ENCODE assay signal across 8 cellular contexts in the genomic region with DNA sequence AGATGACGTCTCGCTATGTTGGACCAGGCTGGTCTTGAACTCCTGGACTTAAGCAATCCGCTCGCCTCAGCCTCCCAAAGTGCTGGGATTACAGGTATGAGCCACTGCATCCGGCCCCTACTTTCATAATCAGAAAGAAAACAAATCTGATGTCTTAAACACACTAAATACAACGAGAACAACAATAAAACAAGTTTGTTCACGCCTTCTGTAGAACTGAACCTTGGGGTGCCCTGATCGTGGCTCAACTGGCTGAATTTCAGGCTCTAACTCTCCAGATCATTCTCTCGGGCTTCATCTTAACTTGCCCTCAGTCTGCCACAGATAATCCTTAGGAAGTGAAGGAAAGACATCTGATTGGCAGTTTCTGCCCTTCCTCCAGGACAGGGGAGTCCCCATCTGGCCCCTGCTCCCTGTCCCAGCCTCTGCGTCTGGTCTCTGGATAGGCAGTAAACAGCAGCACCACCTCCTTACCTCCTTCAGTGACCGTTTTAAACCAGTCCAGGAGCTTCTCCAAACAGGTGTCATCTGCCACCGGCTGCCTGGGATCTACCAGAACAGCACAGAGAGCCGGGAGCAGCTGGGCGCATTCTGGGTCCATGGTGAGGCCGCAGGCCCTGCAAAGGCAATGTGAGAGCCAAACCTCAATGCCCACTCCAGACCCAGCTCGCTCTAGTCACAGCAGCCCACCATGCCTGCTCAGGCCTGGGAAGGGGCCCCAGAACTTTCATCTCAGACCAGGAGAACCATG. TPM values are rescaled to one million over a fixed set of nuclear protein-coding genes. Genes with fewer than 3 reads are reported as not detected.
A peak's percentile ranks its signal among the peaks of the same experiment; 100 is the strongest.
DNase-seq lines count a peak whose midpoint lies in the region; TF ChIP-seq lines count a peak whose summit lies in the region.

No MANE protein-coding gene starts in this region.

- H3K4me1 Mint-ChIP-seq in endothelial cell (ENCODE audit: unreplicated experiment) (peaks cover 9% of the 10 kb centered on the region), osteocyte (ENCODE audit: unreplicated experiment) (peaks cover 22% of the 10 kb centered on the region)

- H3K27me3 Mint-ChIP-seq in endothelial cell (ENCODE audit: unreplicated experiment) (peaks cover 11% of the 10 kb centered on the region), osteocyte (ENCODE audit: unreplicated experiment) (no peaks in the 10 kb centered on the region)

- H3K27ac Mint-ChIP-seq in endothelial cell (ENCODE audit: unreplicated experiment), result peak overlapping the region; percentile 24
- H3K27ac Mint-ChIP-seq in osteocyte (ENCODE audit: unreplicated experiment), result peak overlapping the region; percentile 61

- DNase-seq in D341Med (ENCODE audit: low spot score) (peak; percentile 56), NT2/D1 (ENCODE audit: low read depth, low spot score) (no peak), endothelial cell (ENCODE audit: low spot score) (no peak), osteocyte (ENCODE audit: extremely low spot score, unreplicated experiment) (no peak), LoVo (ENCODE audit: low spot score) (no peak), activated gamma-delta T cell (lab: John Stamatoyannopoulos, UW) (no peak), iPS-NIHi11 (ENCODE audit: low spot score) (no peak)
- DNase-seq in activated CD4-positive, alpha-beta T cell treated with anti-CD3 and anti-CD28 coated beads, Interleukin-2, amount 50 U/mL, for 4 hours, result no peak

- TF ChIP-seq CTCF in endothelial cell (IDR thresholded peaks at IDR 0.05; ENCODE audit: unreplicated experiment) (no peak), osteocyte (IDR thresholded peaks at IDR 0.05) (no peak)

- peak overlapping the region; percentile 73 for H3K4me3 ChIP-seq in NT2/D1 (ENCODE audit: insufficient read length, low read depth)

- H3K36me3 ChIP-seq in NT2/D1 (ENCODE audit: insufficient read depth, insufficient read length, low read length), result peaks cover 32% of the 10 kb centered on the region

- H3K9me3 Mint-ChIP-seq in endothelial cell (ENCODE audit: unreplicated experiment) (no peaks in the 10 kb centered on the region), osteocyte (ENCODE audit: unreplicated experiment) (no peaks in the 10 kb centered on the region)

- H3K36me3 Mint-ChIP-seq in endothelial cell (ENCODE audit: low read depth, unreplicated experiment), result peaks cover 9% of the 10 kb centered on the region
- peaks cover 11% of the 10 kb centered on the region for H3K36me3 Mint-ChIP-seq in osteocyte (ENCODE audit: unreplicated experiment)

- peaks cover 6% of the 10 kb centered on the region for H3K4me1 ChIP-seq in NT2/D1 (ENCODE audit: insufficient read depth, insufficient read length)

- no peaks in the 10 kb centered on the region for H3K27me3 ChIP-seq in NT2/D1 (ENCODE audit: insufficient read depth, insufficient read length)

- H3K4me3 Mint-ChIP-seq in endothelial cell (ENCODE audit: unreplicated experiment) (peak overlapping the region; percentile 88), osteocyte (ENCODE audit: unreplicated experiment) (peak overlapping the region; percentile 81)

- H3K9me3 ChIP-seq in NT2/D1 (ENCODE audit: insufficient read depth, low read length), result no peaks in the 10 kb centered on the region

- H3K9ac ChIP-seq in NT2/D1 (ENCODE audit: insufficient read length, low read depth), result peak overlapping the region; percentile 98

RNA-seq across cellular contexts. Expression of a gene that starts 1.3 kb away (rescaled TPM):
- total RNA-seq in endothelial cell (ENCODE audit: unreplicated experiment) (34.0 TPM), osteocyte (27.8 and 29.4 TPM in 2 replicates)

RNA-seq across cellular contexts. Expression of a gene that starts 4.8 kb away (rescaled TPM):
- total RNA-seq in endothelial cell (ENCODE audit: unreplicated experiment) (9.6 TPM), osteocyte (17.0 and 22.1 TPM in 2 replicates)

RNA-seq across cellular contexts. Expression of a gene that starts 34.4 kb away (rescaled TPM):
- 83.5 TPM for total RNA-seq in endothelial cell (ENCODE audit: unreplicated experiment)
- total RNA-seq in osteocyte, result 20.8 and 23.3 TPM in 2 replicates
